ENCODE assay signal across 18 cellular contexts in the genomic region with DNA sequence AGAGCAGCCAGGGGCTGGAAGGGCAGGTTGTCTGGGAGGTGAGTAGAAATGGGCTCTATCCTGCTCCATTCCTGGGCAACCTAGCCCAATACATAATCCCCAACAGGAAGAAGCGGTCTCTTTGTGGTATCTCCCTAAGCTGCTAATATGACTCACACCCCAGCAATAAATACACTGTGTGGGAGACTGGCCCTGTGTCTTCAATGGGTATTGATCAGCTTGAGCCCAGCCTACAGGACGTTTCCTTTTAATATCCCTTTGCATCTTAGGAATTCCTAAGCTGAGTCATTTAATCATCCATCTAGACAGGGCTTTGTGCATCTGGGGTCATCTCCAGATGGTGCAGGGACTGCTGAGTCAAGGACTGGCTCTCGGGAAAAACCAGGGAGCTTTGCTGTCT.
A peak's percentile ranks its signal among the peaks of the same experiment; 100 is the strongest.
DNase-seq lines count a peak whose midpoint lies in the region; ATAC-seq and TF ChIP-seq lines count a peak whose summit lies in the region.
"Had no signal": no experiment of that assay in that cellular context is flagged by ENCODE, and none has a peak within 500 bp of the region (broad histone marks: within the 10 kb centered on the region; RNA-seq: fewer than 3 reads in every experiment).

No MANE protein-coding gene starts in this region.

- peak overlapping the region; percentile 24; the same call in 1 of the 2 replicates for H3K4me3 Mint-ChIP-seq in HFFc6
- H3K4me3 Mint-ChIP-seq: activated naive CD4-positive, alpha-beta T cell treated with anti-CD3 and anti-CD28 coated beads, Interleukin-2, amount 10 ng/mL, durations not matched to agents 7 days and 5 days; CD14-positive monocyte; neural progenitor cell had no signal

- peaks cover 6% of the 10 kb centered on the region for H3K27me3 Mint-ChIP-seq in HFFc6 (ENCODE audit: insufficient read depth)

- no peak for TF ChIP-seq CTCF in HFFc6 (IDR thresholded peaks at IDR 0.05)

- peaks cover 5% of the 10 kb centered on the region; the same call in 1 of the 2 replicates for H3K4me1 Mint-ChIP-seq in HFFc6 (ENCODE audit: low read depth)
- H3K4me1 Mint-ChIP-seq: activated naive CD4-positive, alpha-beta T cell treated with anti-CD3 and anti-CD28 coated beads, Interleukin-2, amount 10 ng/mL, durations not matched to agents 7 days and 5 days had no signal

- H3K36me3 Mint-ChIP-seq in HFFc6 (ENCODE audit: low read depth) = no peaks in the 10 kb centered on the region
- H3K36me3 Mint-ChIP-seq: activated naive CD4-positive, alpha-beta T cell treated with anti-CD3 and anti-CD28 coated beads, Interleukin-2, amount 10 ng/mL, durations not matched to agents 7 days and 5 days; CD14-positive monocyte; neural progenitor cell had no signal

- no peaks in the 10 kb centered on the region for H3K9me3 Mint-ChIP-seq in HFFc6
- H3K9me3 Mint-ChIP-seq: activated naive CD4-positive, alpha-beta T cell treated with anti-CD3 and anti-CD28 coated beads, Interleukin-2, amount 10 ng/mL, durations not matched to agents 7 days and 5 days; neural progenitor cell had no signal

- no peak overlapping the region for H3K27ac Mint-ChIP-seq in HFFc6
- H3K27ac Mint-ChIP-seq: activated naive CD4-positive, alpha-beta T cell treated with anti-CD3 and anti-CD28 coated beads, Interleukin-2, amount 10 ng/mL, durations not matched to agents 7 days and 5 days; neural progenitor cell had no signal

- ATAC-seq in HG02840 (IDR thresholded peaks at IDR 0.05; ENCODE audit: low FRiP score, unreplicated experiment) (no peak), GM21390 (IDR thresholded peaks at IDR 0.05; ENCODE audit: unreplicated experiment) (no peak), GM18519 (IDR thresholded peaks at IDR 0.05; ENCODE audit: low FRiP score, unreplicated experiment) (no peak)

- DNase-seq in AG08395 (ENCODE audit: low spot score) (peak; percentile 21), HFFc6 (no peak), RPMI7951 (ENCODE audit: low read depth) (peak; percentile 24), islet precursor cell (peak; percentile 78), NCI-H1092 treated with DMSO at 0.1 percent for 48 hours (lab: John Stamatoyannopoulos, UW) (no peak)
- DNase-seq: activated CD4-positive, alpha-beta T cell treated with anti-CD3 and anti-CD28 coated beads, Interleukin-2, amount 50 U/mL, for 4 hours; activated naive CD4-positive, alpha-beta T cell treated with anti-CD3 and anti-CD28 coated beads, Interleukin-2, amount 10 ng/mL, durations not matched to agents 7 days and 5 days; activated T-cell treated with anti-CD3 and anti-CD28 coated beads, Interleukin-2, amount 50 U/mL, for 1 hour; NCI-H1105 treated with DMSO at 0.1 percent for 48 hours; NCI-H2107; NCI-H526; PC-9; testis had no signal

Comparison
In these comparisons a context has a peak if more than half of its experiments do, and no peak if none do; other contexts are left out.
1. DNase-seq: peak in AG08395 (single experiment), RPMI7951 (single experiment) and islet precursor cell (single experiment); none in HFFc6 (single experiment) and NCI-H1092 treated with DMSO at 0.1 percent for 48 hours (single experiment).